ENCODE assay signal across 19 cellular contexts in the genomic region with DNA sequence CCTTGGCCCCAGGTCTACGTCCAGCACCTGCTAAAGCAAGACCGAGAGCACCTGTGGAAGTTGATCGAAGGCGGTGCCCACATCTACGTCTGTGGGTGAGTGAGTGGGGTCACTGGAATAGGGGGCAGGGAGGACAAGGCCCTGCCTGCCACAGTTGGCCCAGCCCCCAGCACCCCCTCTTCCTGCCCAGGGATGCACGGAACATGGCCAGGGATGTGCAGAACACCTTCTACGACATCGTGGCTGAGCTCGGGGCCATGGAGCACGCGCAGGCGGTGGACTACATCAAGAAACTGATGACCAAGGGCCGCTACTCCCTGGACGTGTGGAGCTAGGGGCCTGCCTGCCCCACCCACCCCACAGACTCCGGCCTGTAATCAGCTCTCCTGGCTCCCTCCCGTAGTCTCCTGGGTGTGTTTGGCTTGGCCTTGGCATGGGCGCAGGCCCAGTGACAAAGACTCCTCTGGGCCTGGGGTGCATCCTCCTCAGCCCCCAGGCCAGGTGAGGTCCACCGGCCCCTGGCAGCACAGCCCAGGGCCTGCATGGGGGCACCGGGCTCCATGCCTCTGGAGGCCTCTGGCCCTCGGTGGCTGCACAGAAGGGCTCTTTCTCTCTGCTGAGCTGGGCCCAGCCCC. TPM values are rescaled to one million over a fixed set of nuclear protein-coding genes. Genes with fewer than 3 reads are reported as not detected.
DNase-seq lines count a peak whose midpoint lies in the region; ATAC-seq, FAIRE-seq and TF ChIP-seq lines count a peak whose summit lies in the region.
"Had no signal": no experiment of that assay in that cellular context is flagged by ENCODE, and none has a peak within 500 bp of the region (broad histone marks: within the 10 kb centered on the region; RNA-seq: fewer than 3 reads in every experiment).

No MANE protein-coding gene starts in this region.

- no peak for TF ChIP-seq EP300 in tibial nerve (IDR thresholded peaks at IDR 0.05)

- intact Hi-C loops in A673 (cut with micrococcal nuclease; ENCODE audit: unreplicated experiment): no loop called here
- intact Hi-C loops in right cardiac atrium (cut with DNase I): loop anchor here in 1 of 4 donors (10.0 kb wide), 1 partner anchor 69 kb away; no protein-coding TSS in a partner anchor

- H3K9ac ChIP-seq in trophoblast cell (ENCODE audit: low read length): no peak overlapping the region

- H4K8ac ChIP-seq in trophoblast cell (ENCODE audit: low read depth, low read length): no peak overlapping the region

- no peaks in the 10 kb centered on the region for H3K9me3 ChIP-seq in A673 (ENCODE audit: low read depth, low read length, poor library complexity, severe bottlenecking)
- no peaks in the 10 kb centered on the region for H3K9me3 ChIP-seq in right cardiac atrium (ENCODE audit: control insufficient read depth, low read length)
- H3K9me3 ChIP-seq in trophoblast cell (ENCODE audit: insufficient read depth, low read depth, low read length): peaks cover 7% of the 10 kb centered on the region
- no peaks in the 10 kb centered on the region for H3K9me3 ChIP-seq in tibial nerve

- H3K4me2 ChIP-seq in trophoblast cell (ENCODE audit: low read length): no peak overlapping the region

- ATAC-seq in right cardiac atrium (no peak), GM19035 (IDR thresholded peaks at IDR 0.05; ENCODE audit: unreplicated experiment) (no peak)
- ATAC-seq: activated T-cell treated with anti-CD3 and anti-CD28 coated beads, Interleukin-2, amount 50 U/mL, for 4 hours had no signal

- H3K4ac ChIP-seq in trophoblast cell (ENCODE audit: low read depth, low read length): no peak overlapping the region

- H2AFZ ChIP-seq in trophoblast cell (ENCODE audit: insufficient read depth, low read length, poor library complexity): no peak overlapping the region

- WGBS in right cardiac atrium: 80% methylated on average over 20 of the region's 20 CpGs
- no CpG with 5 or more reads among the region's 20 CpGs for WGBS in trophoblast cell (ENCODE audit: extremely low coverage, insufficient coverage, insufficient read length)
- 77 to 88% methylated on average over 15 to 16 of the region's 20 CpGs for WGBS in tibial nerve, 2 donors

- H3K4me1 ChIP-seq in A673 (ENCODE audit: insufficient read depth, low read length, poor library complexity, severe bottlenecking) (no peaks in the 10 kb centered on the region), right cardiac atrium (ENCODE audit: control insufficient read depth, insufficient read depth, low read length) (peaks cover 8% of the 10 kb centered on the region), trophoblast cell (ENCODE audit: control insufficient read depth in 1 of 2, insufficient read depth in 2 of 2, low read length in 2 of 2) (peaks cover 12 to 16% of the 10 kb centered on the region in 2 experiments), tibial nerve (peaks cover 0 to 60% (median 13%) of the 10 kb centered on the region in 4 donors)

- BruUV-seq in A673 (replicated peaks; lab: Mats Ljungman, UMichigan): TSS peak; percentile 69

- H2AK5ac ChIP-seq in trophoblast cell (ENCODE audit: low read length): no peak overlapping the region

- H2BK12ac ChIP-seq in trophoblast cell (ENCODE audit: low read length): no peak overlapping the region

- H2BK5ac ChIP-seq in trophoblast cell (ENCODE audit: low read depth, low read length, poor library complexity): no peak overlapping the region

- POLR2A ChIA-PET in A673 (lab: Charles Lee; ENCODE audit: low non-redundant PET): no interaction called here

- no peak overlapping the region for H2BK120ac ChIP-seq in trophoblast cell (ENCODE audit: insufficient read depth, low read length, poor library complexity)

- no peak overlapping the region for H3K14ac ChIP-seq in trophoblast cell (ENCODE audit: low read length)

- H4K91ac ChIP-seq in trophoblast cell (ENCODE audit: low read depth, low read length): no peak overlapping the region

- FAIRE-seq in D721Med (lab: Jason Lieb, UNC): no peak
- FAIRE-seq: islet of Langerhans had no signal

- TF ChIP-seq CTCF in A673 (conservative IDR thresholded peaks at IDR 0.05; ENCODE audit: low read depth, low read length) (no peak), D721Med (IDR thresholded peaks at IDR 0.05; ENCODE audit: insufficient read depth, missing control alignments) (no peak), tibial nerve (IDR thresholded peaks at IDR 0.05) (no peak)

- no peak for TF ChIP-seq POLR2A in tibial nerve (IDR thresholded peaks at IDR 0.05)

- no peaks in the 10 kb centered on the region for H3K27me3 ChIP-seq in A673 (replicated peaks; ENCODE audit: insufficient read depth, low read depth, low read length, poor library complexity)
- H3K27me3 ChIP-seq in right cardiac atrium (ENCODE audit: control insufficient read depth, insufficient read depth): no peaks in the 10 kb centered on the region
- no peaks in the 10 kb centered on the region for H3K27me3 ChIP-seq in trophoblast cell (ENCODE audit: insufficient read depth, low read length)
- no peaks in the 10 kb centered on the region for H3K27me3 ChIP-seq in tibial nerve

- no peak overlapping the region for H4K12ac ChIP-seq in trophoblast cell (ENCODE audit: low read depth, low read length)

- DNase-seq in A673 (ENCODE audit: low spot score): no peak
- DNase-seq in D721Med (ENCODE audit: insufficient read length, low spot score): peak; percentile 12
- DNase-seq in right cardiac atrium: peak in 2 of 3 donors; percentile 20 to 51
- no peak for DNase-seq in trophoblast cell
- no peak for DNase-seq in tibial nerve (ENCODE audit: low spot score in 2 of 2)
- DNase-seq in occipital lobe (lab: John Stamatoyannopoulos, UW): no peak
- DNase-seq: activated CD4-positive, alpha-beta T cell treated with anti-CD3 and anti-CD28 coated beads, Interleukin-2, amount 10 ng/mL, durations not matched to agents 7 days and 5 days; activated gamma-delta T cell treated with Interleukin-2 at 50 U/mL for 16 hours; activated T-cell treated with anti-CD3 and anti-CD28 coated beads, Interleukin-2, amount 50 U/mL, for 4 hours; Calu3; central memory CD4-positive, alpha-beta T cell; NCI-H1436 treated with DMSO at 0.1 percent for 48 hours; NCI-H2107; NCI-H446 treated with DMSO at 0.1 percent for 48 hours had no signal

- H3K23ac ChIP-seq in trophoblast cell (ENCODE audit: low read length): no peak overlapping the region

- CTCF ChIA-PET in A673 (lab: Charles Lee): no interaction called here

- H3K27ac ChIP-seq in A673 (ENCODE audit: low read depth, low read length, poor library complexity, severe bottlenecking): no peak overlapping the region
- H3K27ac ChIP-seq in right cardiac atrium (ENCODE audit: low read length): no peak overlapping the region
- H3K27ac ChIP-seq in trophoblast cell (ENCODE audit: low read depth, low read length): no peak overlapping the region
- peak overlapping the region in 1 of 4 donors; percentile 52 for H3K27ac ChIP-seq in tibial nerve
- H3K27ac ChIP-seq: C4-2B, skin epidermis, VCaP had no signal

- H3K18ac ChIP-seq in trophoblast cell (ENCODE audit: low read length): no peak overlapping the region

- H3K36me3 ChIP-seq in A673 (ENCODE audit: insufficient read depth, low read length, poor library complexity, severe bottlenecking): peaks cover 27% of the 10 kb centered on the region
- peaks cover 64 to 66% of the 10 kb centered on the region in 2 experiments for H3K36me3 ChIP-seq in trophoblast cell (ENCODE audit: control insufficient read depth in 1 of 2, insufficient read depth in 2 of 2, low read length in 2 of 2)
- H3K36me3 ChIP-seq in tibial nerve: peaks cover 0 to 70% (median 27%) of the 10 kb centered on the region in 3 donors

- no peaks in the 10 kb centered on the region for H3K79me1 ChIP-seq in trophoblast cell (ENCODE audit: low read length)

- no peaks in the 10 kb centered on the region for H3K79me2 ChIP-seq in trophoblast cell (ENCODE audit: control insufficient read depth, insufficient read depth, low read length, poor library complexity)

- H3K4me3 ChIP-seq in A673 (ENCODE audit: low read depth, low read length, poor library complexity, severe bottlenecking) (no peak overlapping the region), right cardiac atrium (ENCODE audit: low read length) (no peak overlapping the region), trophoblast cell (ENCODE audit: low read depth, low read length) (peak overlapping the region; percentile 16), tibial nerve (no peak overlapping the region)
- H3K4me3 ChIP-seq: skin epidermis had no signal

RNA-seq across cellular contexts. Expression of gene TMEM120A, which starts 8.1 kb away (rescaled TPM):
- total RNA-seq in A673 (2021): 18.7 and 18.9 TPM in 2 replicates
- 100 to 1,000 TPM in 1 of 4 donors, 10 to 100 TPM in 3; 67.7 to 111 (median 82.3) TPM for total RNA-seq in right cardiac atrium
- 88.7 TPM for polyA plus RNA-seq in right cardiac atrium
- 25.3 and 26.7 TPM in 2 replicates for polyA plus RNA-seq in trophoblast cell (2013)
- total RNA-seq in tibial nerve: 100 to 1,000 TPM in 1 of 4 donors, 10 to 100 TPM in 3; 38.7 to 108 (median 53.2) TPM
- 19.8 TPM for total RNA-seq in occipital lobe

Comparison
In these comparisons a context has a peak if more than half of its experiments do, and no peak if none do; other contexts are left out.
1. DNase-seq: peak in D721Med (single experiment) and right cardiac atrium (2 of 3); none in A673 (single experiment), trophoblast cell (0 of 2), tibial nerve (0 of 2) and occipital lobe (single experiment).